In genomic region chr10:23779287-23779686, GRCh38 we compare ENCODE assay signal across 33 cellular contexts.
"Had no signal": no experiment of that assay in that cellular context is flagged by ENCODE, and none has a peak within 500 bp of the region (broad histone marks: within the 10 kb centered on the region; RNA-seq: fewer than 3 reads in every experiment).

No MANE protein-coding gene starts in this region.

- H3K9me3 ChIP-seq: adrenal gland, esophagus squamous epithelium, ovary, stomach, thyroid gland, upper lobe of left lung, vagina had no signal

- H3K36me3 ChIP-seq: adrenal gland, esophagus squamous epithelium, ovary, stomach, thyroid gland, upper lobe of left lung, vagina had no signal

- DNase-seq: activated CD4-positive, alpha-beta T cell treated with anti-CD3 and anti-CD28 coated beads for 36 hours; activated CD4-positive, CD25-positive, alpha-beta regulatory T cell; activated effector memory CD4-positive, alpha-beta T cell treated with Interleukin-2 at 50 U/mL for 16 hours; activated naive CD4-positive, alpha-beta T cell treated with anti-CD3 and anti-CD28 coated beads for 36 hours; activated naive CD8-positive, alpha-beta T cell treated with anti-CD3 and anti-CD28 coated beads for 36 hours; activated T-cell treated with anti-CD3 and anti-CD28 coated beads for 4 hours; adrenal gland; aorta; caudate nucleus; cortex of kidney; endodermal cell; esophagus squamous epithelium; foreskin melanocyte; islet precursor cell; left colon; midbrain; naive thymus-derived CD4-positive, alpha-beta T cell; ovary; retina; stimulated activated CD4-positive, alpha-beta T cell treated with anti-CD3 and anti-CD28 coated beads, Interleukin-1b, Interleukin-23, amount 100 ng/mL, for 48 hours; stimulated activated CD4-positive, alpha-beta T cell treated with anti-CD3 and anti-CD28 coated beads, Interleukin-4, amount 100 ng/mL, for 4 hours; stimulated activated CD8-positive, alpha-beta memory T cell treated with anti-CD3 and anti-CD28 coated beads, Interleukin-4, amount 100 ng/mL, for 48 hours; stomach; T-helper 1 cell; thyroid gland; upper lobe of left lung had no signal

- H3K36me3 Mint-ChIP-seq: activated naive CD8-positive, alpha-beta T cell treated with anti-CD3 and anti-CD28 coated beads for 36 hours; brain; memory B cell; naive thymus-derived CD4-positive, alpha-beta T cell; stimulated activated memory B cell treated with anti-CD40 and anti-IgM and Interleukin-4, amounts not matched to agents 10 μg/mL and 1 μg/mL and 100 μg/mL, for 72 hours had no signal

- H3K4me3 ChIP-seq: adrenal gland, esophagus squamous epithelium, ovary, smooth muscle cell, stomach, thyroid gland, upper lobe of left lung, vagina had no signal

- H3K4me1 ChIP-seq: adrenal gland, esophagus squamous epithelium, stomach, thyroid gland, upper lobe of left lung, vagina had no signal

- ATAC-seq: activated CD4-positive, alpha-beta T cell treated with anti-CD3 and anti-CD28 coated beads for 36 hours; left colon; naive thymus-derived CD4-positive, alpha-beta T cell; stimulated activated memory B cell treated with anti-CD40 and anti-IgM and Interleukin-4, amounts not matched to agents 10 μg/mL and 1 μg/mL and 100 μg/mL, for 72 hours had no signal

- H3K4me3 Mint-ChIP-seq: activated CD4-positive, alpha-beta T cell treated with anti-CD3 and anti-CD28 coated beads for 36 hours; activated naive CD4-positive, alpha-beta T cell treated with anti-CD3 and anti-CD28 coated beads for 36 hours; activated naive CD8-positive, alpha-beta T cell treated with anti-CD3 and anti-CD28 coated beads for 36 hours; brain; endodermal cell; memory B cell; naive thymus-derived CD4-positive, alpha-beta T cell; stimulated activated memory B cell treated with anti-CD40 and anti-IgM and Interleukin-4, amounts not matched to agents 10 μg/mL and 1 μg/mL and 100 μg/mL, for 72 hours; T-helper 2 cell treated with Interferon-gamma antibody and Interleukin-4, amounts not matched to agents 5 μg/mL and 100 μg/mL, for 36 hours had no signal

- H3K27me3 Mint-ChIP-seq: activated CD4-positive, alpha-beta T cell treated with anti-CD3 and anti-CD28 coated beads for 36 hours; memory B cell; progenitor cell of endocrine pancreas; stimulated activated memory B cell treated with anti-CD40 and anti-IgM and Interleukin-4, amounts not matched to agents 10 μg/mL and 1 μg/mL and 100 μg/mL, for 72 hours had no signal

- H3K27ac ChIP-seq: adrenal gland, esophagus squamous epithelium, ovary, stomach, thyroid gland, upper lobe of left lung, vagina had no signal

- H3K27ac Mint-ChIP-seq: activated CD4-positive, alpha-beta T cell treated with anti-CD3 and anti-CD28 coated beads for 36 hours; activated naive CD4-positive, alpha-beta T cell treated with anti-CD3 and anti-CD28 coated beads for 36 hours; activated naive CD8-positive, alpha-beta T cell treated with anti-CD3 and anti-CD28 coated beads for 36 hours; brain; endodermal cell; memory B cell; naive thymus-derived CD4-positive, alpha-beta T cell; progenitor cell of endocrine pancreas; stimulated activated memory B cell treated with anti-CD40 and anti-IgM and Interleukin-4, amounts not matched to agents 10 μg/mL and 1 μg/mL and 100 μg/mL, for 72 hours; T-helper 2 cell treated with Interferon-gamma antibody and Interleukin-4, amounts not matched to agents 5 μg/mL and 100 μg/mL, for 36 hours had no signal

- H3K27me3 ChIP-seq: adrenal gland, esophagus squamous epithelium, ovary, stomach, thyroid gland, upper lobe of left lung, vagina had no signal

- H3K9me3 Mint-ChIP-seq: activated naive CD4-positive, alpha-beta T cell treated with anti-CD3 and anti-CD28 coated beads for 36 hours; activated naive CD8-positive, alpha-beta T cell treated with anti-CD3 and anti-CD28 coated beads for 36 hours; brain; endodermal cell; memory B cell; stimulated activated memory B cell treated with anti-CD40 and anti-IgM and Interleukin-4, amounts not matched to agents 10 μg/mL and 1 μg/mL and 100 μg/mL, for 72 hours; T-helper 2 cell treated with Interferon-gamma antibody and Interleukin-4, amounts not matched to agents 5 μg/mL and 100 μg/mL, for 36 hours had no signal

- H3K4me1 Mint-ChIP-seq: activated CD4-positive, alpha-beta T cell treated with anti-CD3 and anti-CD28 coated beads for 36 hours; activated naive CD8-positive, alpha-beta T cell treated with anti-CD3 and anti-CD28 coated beads for 36 hours; brain; memory B cell; naive thymus-derived CD4-positive, alpha-beta T cell; stimulated activated memory B cell treated with anti-CD40 and anti-IgM and Interleukin-4, amounts not matched to agents 10 μg/mL and 1 μg/mL and 100 μg/mL, for 72 hours had no signal
